4 cellular contexts compared by ENCODE assay signal in the genomic region with DNA sequence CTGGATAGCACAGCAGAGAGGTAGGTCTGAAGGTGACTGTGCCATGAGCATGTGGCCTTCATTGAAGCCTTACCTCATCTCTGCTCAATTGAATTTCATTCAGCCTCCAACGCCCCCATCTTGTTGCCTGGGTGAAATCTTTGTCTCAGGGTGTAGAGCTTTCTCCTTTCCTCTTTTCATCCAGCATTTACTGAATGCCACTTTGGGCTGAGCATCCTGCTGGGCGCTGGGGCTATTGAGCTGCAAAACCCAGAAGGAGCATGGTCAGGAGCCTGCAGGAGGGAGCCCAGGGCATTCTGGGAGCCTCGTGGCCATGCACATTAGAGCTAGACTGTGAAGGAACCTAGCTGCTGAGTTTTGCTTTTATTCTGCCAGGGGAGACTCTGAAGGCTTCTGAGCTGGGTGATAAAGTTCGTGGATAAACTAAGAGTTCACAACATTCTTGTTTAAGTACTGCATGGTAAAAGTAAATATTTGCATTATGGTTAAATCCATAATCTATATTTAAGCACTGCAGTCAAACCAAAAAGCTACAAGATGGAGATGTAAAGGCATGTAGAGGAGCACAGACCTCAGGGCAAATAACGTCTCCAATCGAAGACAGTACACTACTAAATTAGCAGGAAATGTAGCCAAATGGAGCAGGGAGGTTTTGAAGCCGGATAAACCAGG.
TF ChIP-seq lines count a peak whose summit lies in the region.

No MANE protein-coding gene starts in this region.

TF ChIP-seq in GM23338, 12 proteins besides CTCF, POLR2A, EP300 and RAD21 (continues in another document):
- no peak for TF ChIP-seq EZH2phosphoT487 (IDR thresholded peaks at IDR 0.05; ENCODE audit: unreplicated experiment)
- no peak for TF ChIP-seq ZNF114 (CRISPR knock-in tag; IDR thresholded peaks at IDR 0.05)
- no peak for TF ChIP-seq POLR2AphosphoS5 (IDR thresholded peaks at IDR 0.05; ENCODE audit: low read depth)
- TF ChIP-seq CREB1 (CRISPR knock-in tag; IDR thresholded peaks at IDR 0.05; ENCODE audit: low read depth) = no peak
- no peak for TF ChIP-seq NANOG (IDR thresholded peaks at IDR 0.05; ENCODE audit: borderline replicate concordance)
- no peak for TF ChIP-seq ETS1 (IDR thresholded peaks at IDR 0.05)
- TF ChIP-seq EZH2 (IDR thresholded peaks at IDR 0.05; ENCODE audit: low read depth, unreplicated experiment) = no peak

TF ChIP-seq in K562, 482 proteins besides CTCF, POLR2A, EP300 and RAD21 (continues in another document):
- TF ChIP-seq E2F1 (CRISPR knock-in tag; IDR thresholded peaks at IDR 0.05) (no peak), ZNF143 (CRISPR knock-in tag; IDR thresholded peaks at IDR 0.05) (peak; percentile 47; the same call in 1 of the 2 replicates), ZNF79 (CRISPR knock-in tag; IDR thresholded peaks at IDR 0.05; ENCODE audit: low read depth) (no peak), ZFPM2 (CRISPR knock-in tag; IDR thresholded peaks at IDR 0.05) (no peak), ZNF239 (CRISPR knock-in tag; IDR thresholded peaks at IDR 0.05) (no peak), EWSR1 (IDR thresholded peaks at IDR 0.05; ENCODE audit: borderline replicate concordance, low read depth, partially characterized antibody) (no peak), HMG20B (CRISPR knock-in tag; IDR thresholded peaks at IDR 0.05) (no peak), GABPB1 (CRISPR knock-in tag; IDR thresholded peaks at IDR 0.05) (no peak)
- TF ChIP-seq, protein P1, sequence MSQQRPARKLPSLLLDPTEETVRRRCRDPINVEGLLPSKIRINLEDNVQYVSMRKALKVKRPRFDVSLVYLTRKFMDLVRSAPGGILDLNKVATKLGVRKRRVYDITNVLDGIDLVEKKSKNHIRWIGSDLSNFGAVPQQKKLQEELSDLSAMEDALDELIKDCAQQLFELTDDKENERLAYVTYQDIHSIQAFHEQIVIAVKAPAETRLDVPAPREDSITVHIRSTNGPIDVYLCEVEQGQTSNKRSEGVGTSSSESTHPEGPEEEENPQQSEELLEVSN (IDR thresholded peaks at IDR 0.05; ENCODE audit: borderline replicate concordance in 1 of 2, extremely low read depth in 1 of 2, insufficient read depth in 1 of 2, insufficient read length in 1 of 2, low read depth in 1 of 2, low read length in 1 of 2, poor library complexity in 1 of 2, severe bottlenecking in 1 of 2) = peak in 1 of 2 experiments; percentile 63

TF ChIP-seq in neural cell, 6 proteins besides CTCF, POLR2A, EP300 and RAD21:
- TF ChIP-seq EZH2 (IDR thresholded peaks at IDR 0.05; ENCODE audit: borderline replicate concordance, insufficient read depth, low read length, poor library complexity, severe bottlenecking) = no peak
- peak; percentile 22 for TF ChIP-seq MXI1 (conservative IDR thresholded peaks at IDR 0.05; ENCODE audit: poor library complexity, severe bottlenecking)
- peak; percentile 13 for TF ChIP-seq POLR2AphosphoS5 (IDR thresholded peaks at IDR 0.05)

TF ChIP-seq in GM12891, 5 proteins besides CTCF, POLR2A, EP300 and RAD21:
- TF ChIP-seq TAF1 (IDR thresholded peaks at IDR 0.05; ENCODE audit: low read depth, low read length) = no peak
- no peak for TF ChIP-seq POLR2AphosphoS5 (IDR thresholded peaks at IDR 0.05; ENCODE audit: low read depth, low read length)
- TF ChIP-seq SPI1 (IDR thresholded peaks at IDR 0.05; ENCODE audit: low read depth, low read length) = no peak
- no peak for TF ChIP-seq POU2F2 (IDR thresholded peaks at IDR 0.05; ENCODE audit: low read depth, low read length)
- no peak for TF ChIP-seq PAX5 (IDR thresholded peaks at IDR 0.05; ENCODE audit: insufficient read depth, low read length, severe bottlenecking)
